ENCODE assay signal across 8 cellular contexts in genomic region chr9:6739218-6739617, GRCh38. TPM values are rescaled to one million over a fixed set of nuclear protein-coding genes. Genes with fewer than 3 reads are reported as not detected.
DNase-seq lines count a peak whose midpoint lies in the region; ATAC-seq and TF ChIP-seq lines count a peak whose summit lies in the region.
"Had no signal": no experiment of that assay in that cellular context is flagged by ENCODE, and none has a peak within 500 bp of the region (broad histone marks: within the 10 kb centered on the region; RNA-seq: fewer than 3 reads in every experiment).

No MANE protein-coding gene starts in this region.

- no peak overlapping the region for H3K4me3 Mint-ChIP-seq in brain
- peak overlapping the region in 3 of 8 donors; percentile 8 to 30 (median 9) for H3K4me3 Mint-ChIP-seq in naive B cell
- H3K4me3 Mint-ChIP-seq in activated T-cell treated with anti-CD3 and anti-CD28 coated beads, Interleukin-2, amount 50 U/mL, for 72 hours = no peak overlapping the region

- H3K27me3 Mint-ChIP-seq in brain (no peaks in the 10 kb centered on the region), naive B cell (no peaks in the 10 kb centered on the region)
- no peaks in the 10 kb centered on the region for H3K27me3 Mint-ChIP-seq in activated T-cell treated with anti-CD3 and anti-CD28 coated beads, Interleukin-2, amount 50 U/mL, for 72 hours (ENCODE audit: low read depth)

- H3K4me1 Mint-ChIP-seq in brain (no peaks in the 10 kb centered on the region), naive B cell (peaks cover 4 to 24% (median 11%) of the 10 kb centered on the region in 3 donors)
- no peaks in the 10 kb centered on the region for H3K4me1 Mint-ChIP-seq in activated T-cell treated with anti-CD3 and anti-CD28 coated beads, Interleukin-2, amount 50 U/mL, for 72 hours (ENCODE audit: low read depth)

- TF ChIP-seq CTCF in GM10248 (IDR thresholded peaks at IDR 0.05; ENCODE audit: control extremely low read depth, extremely low read depth, low read depth, missing control alignments) (peak; percentile 18), LNCAP (IDR thresholded peaks at IDR 0.05) (peak; percentile 56; the same call in 1 of the 2 replicates), brain (conservative IDR thresholded peaks at IDR 0.05) (peak; percentile 35 to 48)

- CTCF ChIA-PET in GM10248 (lab: Yijun Ruan, JAX) = interaction anchor here (0.7 to 3.6 kb wide), 17 partner anchors 9 to 384 kb away, joined by 3 to 33 read pairs (median 3); partner anchors contain the start of gene KDM4C

- H3K9me3 Mint-ChIP-seq in brain (peaks cover 0 to 3% (median 0%) of the 10 kb centered on the region in 5 experiments), naive B cell (peaks cover 3 to 9% (median 5%) of the 10 kb centered on the region in 7 donors)
- H3K9me3 Mint-ChIP-seq in activated T-cell treated with anti-CD3 and anti-CD28 coated beads, Interleukin-2, amount 50 U/mL, for 72 hours = no peaks in the 10 kb centered on the region

- ATAC-seq in naive B cell (ENCODE audit: low read depth in 2 of 2) (no peak), GM21825 (IDR thresholded peaks at IDR 0.05; ENCODE audit: unreplicated experiment) (no peak), GM21737 (IDR thresholded peaks at IDR 0.05; ENCODE audit: unreplicated experiment) (no peak)
- ATAC-seq in activated T-cell treated with anti-CD3 and anti-CD28 coated beads, Interleukin-2, amount 50 U/mL, for 72 hours (replicated peaks in 1 of 2) = no peak

- H3K36me3 Mint-ChIP-seq in brain (no peaks in the 10 kb centered on the region), naive B cell (peaks cover 8 to 13% of the 10 kb centered on the region in 2 donors)
- no peaks in the 10 kb centered on the region for H3K36me3 Mint-ChIP-seq in activated T-cell treated with anti-CD3 and anti-CD28 coated beads, Interleukin-2, amount 50 U/mL, for 72 hours (ENCODE audit: insufficient read depth in 2 of 2)

- no peak overlapping the region for H3K27ac Mint-ChIP-seq in brain
- H3K27ac Mint-ChIP-seq in naive B cell = peak overlapping the region in 4 of 6 donors; percentile 52 to 86 (median 69)
- H3K27ac Mint-ChIP-seq in activated T-cell treated with anti-CD3 and anti-CD28 coated beads, Interleukin-2, amount 50 U/mL, for 72 hours = no peak overlapping the region

- POLR2A ChIA-PET in GM10248 (lab: Yijun Ruan, JAX) = no interaction called here

- DNase-seq in GM10248 (ENCODE audit: extremely low spot score) (no peak), naive B cell (no peak)
- no peak for DNase-seq in activated T-cell treated with anti-CD3 and anti-CD28 coated beads, Interleukin-2, amount 50 U/mL, for 72 hours
- DNase-seq: SIG-M5 had no signal

RNA-seq across cellular contexts. Expression of gene KDM4C, which starts 18.6 kb away (rescaled TPM):
- polyA plus RNA-seq in brain (ENCODE audit: insufficient read depth, low read depth, low replicate concordance) (9.6 TPM), naive B cell (ENCODE audit: low read depth in 6 of 6) (10 to 100 TPM; 54.5 to 83.5 (median 68.2) TPM)
- total RNA-seq in activated T-cell treated with anti-CD3 and anti-CD28 coated beads, Interleukin-2, amount 50 U/mL, for 72 hours = 10 to 100 TPM; 42.9 to 46.7 TPM

Comparison
In these comparisons a context has a peak if more than half of its experiments do, and no peak if none do; other contexts are left out.
1. H3K27ac Mint-ChIP-seq: peak in naive B cell (4 of 6); none in brain (0 of 5) and activated T-cell treated with anti-CD3 and anti-CD28 coated beads, Interleukin-2, amount 50 U/mL, for 72 hours (single experiment).
2. Peak in every context shown above with its lines, with median percentiles within 50 percentile points of each other: CTCF ChIP-seq.